In genomic region chr3:68306571-68306970, GRCh38 we compare ENCODE assay signal across 11 cellular contexts.
DNase-seq lines count a peak whose midpoint lies in the region; ATAC-seq and TF ChIP-seq lines count a peak whose summit lies in the region.
"Had no signal": no experiment of that assay in that cellular context is flagged by ENCODE, and none has a peak within 500 bp of the region (broad histone marks: within the 10 kb centered on the region; RNA-seq: fewer than 3 reads in every experiment).

No MANE protein-coding gene starts in this region.

- intact Hi-C loops in lower lobe of right lung (cut with DNase I) = no loop called here

- H3K9ac ChIP-seq in endodermal cell (ENCODE audit: extremely low read depth, low read length, poor library complexity, severe bottlenecking) = no peak overlapping the region

- no peaks in the 10 kb centered on the region for H3K27me3 Mint-ChIP-seq in endodermal cell (ENCODE audit: insufficient read depth)

- H3K27ac Mint-ChIP-seq in endodermal cell = no peak overlapping the region

- H3K4me3 Mint-ChIP-seq in endodermal cell = no peak overlapping the region

- H3K36me3 ChIP-seq in endodermal cell (ENCODE audit: control insufficient read depth, insufficient read depth, low read length) (no peaks in the 10 kb centered on the region), lower lobe of right lung (no peaks in the 10 kb centered on the region)
- H3K36me3 ChIP-seq: heart right ventricle, uterus had no signal

- H3K9me3 ChIP-seq in endodermal cell (ENCODE audit: control insufficient read depth, low read length) = no peaks in the 10 kb centered on the region
- no peaks in the 10 kb centered on the region for H3K9me3 ChIP-seq in lower lobe of right lung
- H3K9me3 ChIP-seq: heart right ventricle, uterus had no signal

- peak; percentile 7 for DNase-seq in activated CD4-positive, alpha-beta T cell treated with anti-CD3 and anti-CD28 coated beads for 48 hours
- no peak for DNase-seq in activated CD4-positive, alpha-beta T cell treated with anti-CD3 and anti-CD28 coated beads, Interleukin-2, amount 50 U/mL, for 48 hours
- DNase-seq in M059J (ENCODE audit: low read depth) (peak; percentile 0), endodermal cell (peak; percentile 82), retina (peak; percentile 26), SHP77 treated with DMSO at 0.1 percent for 48 hours (lab: John Stamatoyannopoulos, UW) (no peak), lower lobe of right lung (no peak), C1 segment of cervical spinal cord (lab: John Stamatoyannopoulos, UW) (no peak)
- DNase-seq: heart right ventricle, uterus had no signal

- H3K9me3 Mint-ChIP-seq in endodermal cell = peaks cover 9% of the 10 kb centered on the region

- ATAC-seq in lower lobe of right lung = no peak
- ATAC-seq: heart right ventricle had no signal

- H3K4me1 ChIP-seq in endodermal cell (ENCODE audit: control insufficient read depth, insufficient read depth, low read length) (no peaks in the 10 kb centered on the region), lower lobe of right lung (no peaks in the 10 kb centered on the region)
- H3K4me1 ChIP-seq: heart right ventricle, uterus had no signal

- no peak for TF ChIP-seq CTCF in endodermal cell (conservative IDR thresholded peaks at IDR 0.05)
- no peak for TF ChIP-seq CTCF in lower lobe of right lung (IDR thresholded peaks at IDR 0.05)

- H3K27ac ChIP-seq in endodermal cell (ENCODE audit: low read depth, low read length) (no peak overlapping the region), lower lobe of right lung (no peak overlapping the region)
- H3K27ac ChIP-seq: coronary artery, heart right ventricle, uterus had no signal

- no peaks in the 10 kb centered on the region for H3K36me3 Mint-ChIP-seq in endodermal cell (ENCODE audit: low read depth)

- H3K27me3 ChIP-seq in endodermal cell (ENCODE audit: control insufficient read depth, insufficient read depth, low read length, poor library complexity, severe bottlenecking) = no peaks in the 10 kb centered on the region
- H3K27me3 ChIP-seq in lower lobe of right lung (ENCODE audit: low read depth) = no peaks in the 10 kb centered on the region
- H3K27me3 ChIP-seq: heart right ventricle, uterus had no signal

- H3K4me3 ChIP-seq in endodermal cell (ENCODE audit: low read length) = no peak overlapping the region
- no peak overlapping the region for H3K4me3 ChIP-seq in lower lobe of right lung
- H3K4me3 ChIP-seq: coronary artery, heart right ventricle, uterus had no signal

- no peaks in the 10 kb centered on the region for H3K4me1 Mint-ChIP-seq in endodermal cell

- 84 to 90% methylated on average over 2 of the region's 2 CpGs for WGBS in endodermal cell (ENCODE audit: insufficient coverage in 1 of 2, insufficient read length in 1 of 2), 2 experiments

Comparison
In these comparisons a context has a peak if more than half of its experiments do, and no peak if none do; other contexts are left out.
1. DNase-seq: peak in activated CD4-positive, alpha-beta T cell treated with anti-CD3 and anti-CD28 coated beads for 48 hours (single experiment), M059J (single experiment), endodermal cell (single experiment) and retina (single experiment); none in activated CD4-positive, alpha-beta T cell treated with anti-CD3 and anti-CD28 coated beads, Interleukin-2, amount 50 U/mL, for 48 hours (0 of 2), SHP77 treated with DMSO at 0.1 percent for 48 hours (single experiment), lower lobe of right lung (single experiment) and C1 segment of cervical spinal cord (0 of 14).